Comparison of ENCODE assay signal across 8 cellular contexts in genomic region chr19:45681391-45682015, GRCh38. TPM values are rescaled to one million over a fixed set of nuclear protein-coding genes. Genes with fewer than 3 reads are reported as not detected.
A peak's percentile ranks its signal among the peaks of the same experiment; 100 is the strongest.
DNase-seq lines count a peak whose midpoint lies in the region; ATAC-seq and TF ChIP-seq lines count a peak whose summit lies in the region.

No MANE protein-coding gene starts in this region.

- no peak overlapping the region for H3K9ac ChIP-seq in trophoblast cell (ENCODE audit: low read length)

- peak in 1 of 2 donors; percentile 21 for TF ChIP-seq POLR2A in tibial nerve (IDR thresholded peaks at IDR 0.05)

- no peak for TF ChIP-seq EP300 in tibial nerve (IDR thresholded peaks at IDR 0.05)

- TF ChIP-seq CTCF in DOHH2 (IDR thresholded peaks at IDR 0.05; ENCODE audit: low read depth, low read length, poor library complexity, severe bottlenecking) (peak; percentile 88), cardiac muscle cell (IDR thresholded peaks at IDR 0.05; ENCODE audit: low read depth, low read length) (peak; percentile 94), tibial nerve (IDR thresholded peaks at IDR 0.05) (peak; percentile 95 to 97 (median 96))

- DNase-seq in H7 (peak; percentile 96), NCI-H1105 (lab: John Stamatoyannopoulos, UW) (peak; percentile 81), SKM-1 treated with dmso at 0.1 percent for 144 hours (lab: John Stamatoyannopoulos, UW; ENCODE audit: unreplicated experiment) (peak; percentile 38), cardiac muscle cell (ENCODE audit: low read depth in 1 of 2, low spot score in 1 of 2) (peak; percentile 77 to 82), trophoblast cell (peak; percentile 88 to 92), tibial nerve (ENCODE audit: low spot score in 2 of 2) (peak; percentile 56 to 61)
- DNase-seq in activated naive CD8-positive, alpha-beta T cell treated with anti-CD3 and anti-CD28 coated beads, Interleukin-2, amount 50 U/mL, for 24 hours, result peak; percentile 89

- no peak overlapping the region for H3K14ac ChIP-seq in trophoblast cell (ENCODE audit: low read length)

- H3K4ac ChIP-seq in trophoblast cell (ENCODE audit: low read depth, low read length), result no peak overlapping the region

- no peaks in the 10 kb centered on the region for H3K27me3 ChIP-seq in DOHH2 (ENCODE audit: control insufficient read depth, low read length)
- H3K27me3 ChIP-seq in H7 (ENCODE audit: control insufficient read depth, insufficient read depth, low read length), result peaks cover 24% of the 10 kb centered on the region
- no peaks in the 10 kb centered on the region for H3K27me3 ChIP-seq in cardiac muscle cell
- H3K27me3 ChIP-seq in trophoblast cell (ENCODE audit: insufficient read depth, low read length), result no peaks in the 10 kb centered on the region
- H3K27me3 ChIP-seq in tibial nerve, result peaks cover 5 to 40% of the 10 kb centered on the region in 2 donors

- peaks cover 15% of the 10 kb centered on the region for H3F3A ChIP-seq in DOHH2 (ENCODE audit: control insufficient read depth, insufficient read depth)

- no peak overlapping the region for H4K12ac ChIP-seq in trophoblast cell (ENCODE audit: low read depth, low read length)

- peak overlapping the region; percentile 72 for H2AFZ ChIP-seq in trophoblast cell (ENCODE audit: insufficient read depth, low read length, poor library complexity)

- H3K79me1 ChIP-seq in trophoblast cell (ENCODE audit: low read length), result peaks cover 9% of the 10 kb centered on the region

- H3K36me3 Mint-ChIP-seq in activated naive CD8-positive, alpha-beta T cell treated with anti-CD3 and anti-CD28 coated beads, Interleukin-2, amount 50 U/mL, for 24 hours (ENCODE audit: low read depth), result peaks cover 22% of the 10 kb centered on the region

- no peak overlapping the region for H2BK5ac ChIP-seq in trophoblast cell (ENCODE audit: low read depth, low read length, poor library complexity)

- H3K4me3 ChIP-seq in DOHH2 (ENCODE audit: low read length) (peak overlapping the region; percentile 70), H7 (ENCODE audit: insufficient read depth, low read depth, low read length) (peak overlapping the region; percentile 36), cardiac muscle cell (no peak overlapping the region), trophoblast cell (ENCODE audit: low read depth, low read length) (no peak overlapping the region), tibial nerve (peak overlapping the region; percentile 20 to 52 (median 38))

- H4K91ac ChIP-seq in trophoblast cell (ENCODE audit: low read depth, low read length), result no peak overlapping the region

- H3K27me3 Mint-ChIP-seq in activated naive CD8-positive, alpha-beta T cell treated with anti-CD3 and anti-CD28 coated beads, Interleukin-2, amount 50 U/mL, for 24 hours, result peaks cover 6% of the 10 kb centered on the region

- H3K18ac ChIP-seq in trophoblast cell (ENCODE audit: low read length), result no peak overlapping the region

- H3K23ac ChIP-seq in trophoblast cell (ENCODE audit: low read length), result no peak overlapping the region

- peak overlapping the region; percentile 67 for H4K8ac ChIP-seq in trophoblast cell (ENCODE audit: low read depth, low read length)

- no peaks in the 10 kb centered on the region for H3K9me3 Mint-ChIP-seq in activated naive CD8-positive, alpha-beta T cell treated with anti-CD3 and anti-CD28 coated beads, Interleukin-2, amount 50 U/mL, for 24 hours

- peaks cover 17% of the 10 kb centered on the region for H3K4me1 Mint-ChIP-seq in activated naive CD8-positive, alpha-beta T cell treated with anti-CD3 and anti-CD28 coated beads, Interleukin-2, amount 50 U/mL, for 24 hours

- H3K9me2 ChIP-seq in DOHH2 (replicated peaks; ENCODE audit: control insufficient read depth, low read length), result no peaks in the 10 kb centered on the region

- H3K4me2 ChIP-seq in DOHH2 (ENCODE audit: low read length), result peak overlapping the region; percentile 82
- peak overlapping the region; percentile 72 for H3K4me2 ChIP-seq in trophoblast cell (ENCODE audit: low read length)

- peaks cover 26% of the 10 kb centered on the region for H3K36me3 ChIP-seq in DOHH2 (ENCODE audit: control insufficient read depth, low read length)
- H3K36me3 ChIP-seq in H7 (replicated peaks; ENCODE audit: control insufficient read depth, insufficient read depth, low read length), result peaks cover 5% of the 10 kb centered on the region
- H3K36me3 ChIP-seq in cardiac muscle cell, result peaks cover 12% of the 10 kb centered on the region
- peaks cover 18 to 26% of the 10 kb centered on the region in 2 experiments for H3K36me3 ChIP-seq in trophoblast cell (ENCODE audit: control insufficient read depth in 1 of 2, insufficient read depth in 2 of 2, low read length in 2 of 2)
- peaks cover 0 to 35% (median 19%) of the 10 kb centered on the region in 3 donors for H3K36me3 ChIP-seq in tibial nerve

- ATAC-seq in activated naive CD8-positive, alpha-beta T cell treated with anti-CD3 and anti-CD28 coated beads, Interleukin-2, amount 50 U/mL, for 24 hours, result peak; percentile 88

- H3K79me2 ChIP-seq in DOHH2 (ENCODE audit: control insufficient read depth, low read length) (no peaks in the 10 kb centered on the region), trophoblast cell (ENCODE audit: control insufficient read depth, insufficient read depth, low read length, poor library complexity) (no peaks in the 10 kb centered on the region)

- H3K4me1 ChIP-seq in DOHH2 (ENCODE audit: control insufficient read depth, low read length) (peaks cover 26% of the 10 kb centered on the region), cardiac muscle cell (ENCODE audit: low read depth) (no peaks in the 10 kb centered on the region), trophoblast cell (ENCODE audit: control insufficient read depth in 1 of 2, insufficient read depth in 2 of 2, low read length in 2 of 2) (peaks cover 7 to 11% of the 10 kb centered on the region in 2 experiments), tibial nerve (peaks cover 0 to 30% (median 10%) of the 10 kb centered on the region in 4 donors)

- H3K4me3 Mint-ChIP-seq in activated naive CD8-positive, alpha-beta T cell treated with anti-CD3 and anti-CD28 coated beads, Interleukin-2, amount 50 U/mL, for 24 hours, result peak overlapping the region; percentile 68

- no CpG with 5 or more reads among the region's 51 CpGs for WGBS in trophoblast cell (ENCODE audit: extremely low coverage, insufficient coverage, insufficient read length)
- WGBS in tibial nerve, 2 donors, result 2 to 5% methylated on average over 30 to 32 of the region's 51 CpGs

- no peak overlapping the region for H3K27ac ChIP-seq in DOHH2 (ENCODE audit: low read depth, low read length)
- no peak overlapping the region for H3K27ac ChIP-seq in cardiac muscle cell
- no peak overlapping the region for H3K27ac ChIP-seq in trophoblast cell (ENCODE audit: low read depth, low read length)
- H3K27ac ChIP-seq in tibial nerve, result peak overlapping the region in 3 of 4 donors; percentile 64 to 77 (median 76)

- no peak overlapping the region for H2AK5ac ChIP-seq in trophoblast cell (ENCODE audit: low read length)

- no peak overlapping the region for H3K27ac Mint-ChIP-seq in activated naive CD8-positive, alpha-beta T cell treated with anti-CD3 and anti-CD28 coated beads, Interleukin-2, amount 50 U/mL, for 24 hours

- no peak overlapping the region for H2BK120ac ChIP-seq in trophoblast cell (ENCODE audit: insufficient read depth, low read length, poor library complexity)

- H2BK12ac ChIP-seq in trophoblast cell (ENCODE audit: low read length), result no peak overlapping the region

- H3K9me3 ChIP-seq in DOHH2 (ENCODE audit: control insufficient read depth, insufficient read depth, low read length) (no peaks in the 10 kb centered on the region), cardiac muscle cell (ENCODE audit: low read depth) (no peaks in the 10 kb centered on the region), trophoblast cell (ENCODE audit: insufficient read depth, low read depth, low read length) (peaks cover 2% of the 10 kb centered on the region), tibial nerve (no peaks in the 10 kb centered on the region)

- H4K20me1 ChIP-seq in DOHH2 (ENCODE audit: control insufficient read depth, insufficient read depth, low read depth, low read length), result no peaks in the 10 kb centered on the region

RNA-seq across cellular contexts. Expression of gene SNRPD2, which starts 10.2 kb away (rescaled TPM):
- 407 and 467 TPM in 2 replicates for total RNA-seq in H7 (2014; rRNA removed; shearing (Covaris generic))
- total RNA-seq in cardiac muscle cell (258 and 298 TPM in 2 replicates), tibial nerve (100 to 1,000 TPM; 125 to 151 (median 137) TPM)
- polyA plus RNA-seq in cardiac muscle cell, result 696 and 731 TPM in 2 replicates
- polyA plus RNA-seq in trophoblast cell (2013), result 1,318 and 1,337 TPM in 2 replicates

RNA-seq across cellular contexts. Expression of gene QPCTL, which starts 11.0 kb away (rescaled TPM):
- total RNA-seq in H7 (2014; rRNA removed; shearing (Covaris generic)), result 26.2 and 30.1 TPM in 2 replicates
- total RNA-seq in cardiac muscle cell, result 22.2 and 31.1 TPM in 2 replicates
- 12.3 and 14.6 TPM in 2 replicates for polyA plus RNA-seq in cardiac muscle cell
- polyA plus RNA-seq in trophoblast cell (2013), result 10.0 and 10.1 TPM in 2 replicates
- total RNA-seq in tibial nerve, result 10 to 100 TPM in 2 of 4 donors, 1 to 10 TPM in 2; 5.9 to 13.2 (median 10.5) TPM

RNA-seq across cellular contexts. Expression of gene GIPR, which starts 13.5 kb away (rescaled TPM):
- 0.81 TPM in 1 of 2 replicates, not detected in the other for total RNA-seq in H7 (2014; rRNA removed; shearing (Covaris generic))
- 10.8 and 23.6 TPM in 2 replicates for total RNA-seq in cardiac muscle cell
- polyA plus RNA-seq in cardiac muscle cell, result 12.8 and 14.9 TPM in 2 replicates
- 0.60 and 0.99 TPM in 2 replicates for polyA plus RNA-seq in trophoblast cell (2013)
- total RNA-seq in tibial nerve, result 1 to 10 TPM in 1 of 4 donors, under 1 TPM in 1, not detected in 2; 0.98 to 2.4 TPM

RNA-seq across cellular contexts. Expression of gene EML2, which starts 42.3 kb away (rescaled TPM):
- total RNA-seq in H7 (2014; rRNA removed; shearing (Covaris generic)), result 42.5 and 48.6 TPM in 2 replicates
- total RNA-seq in cardiac muscle cell (24.7 and 41.0 TPM in 2 replicates), tibial nerve (10 to 100 TPM; 21.0 to 57.1 (median 25.0) TPM)
- polyA plus RNA-seq in cardiac muscle cell, result 26.2 and 39.7 TPM in 2 replicates
- polyA plus RNA-seq in trophoblast cell (2013), result 15.0 and 16.5 TPM in 2 replicates

RNA-seq across cellular contexts. Expression of gene FBXO46, which starts 49.2 kb away (rescaled TPM):
- 26.3 and 30.0 TPM in 2 replicates for total RNA-seq in H7 (2014; rRNA removed; shearing (Covaris generic))
- total RNA-seq in cardiac muscle cell (34.8 and 48.2 TPM in 2 replicates), tibial nerve (10 to 100 TPM in 3 of 4 donors, 1 to 10 TPM in 1; 9.8 to 15.9 (median 13.7) TPM)
- polyA plus RNA-seq in cardiac muscle cell, result 39.3 and 42.5 TPM in 2 replicates
- 21.9 and 23.0 TPM in 2 replicates for polyA plus RNA-seq in trophoblast cell (2013)

Comparison
In these comparisons a context has a peak if more than half of its experiments do, and no peak if none do; other contexts are left out.
1. H3K27ac ChIP-seq: peak in tibial nerve (3 of 4); none in DOHH2 (single experiment), cardiac muscle cell (single experiment) and trophoblast cell (single experiment).
2. H3K4me3 ChIP-seq: peak in DOHH2 (single experiment), H7 (single experiment) and tibial nerve (4 of 4); none in cardiac muscle cell (single experiment) and trophoblast cell (single experiment).
3. DNase-seq: peak in every context shown above with its lines; median percentile 96 in H7; 90 in trophoblast cell; 89 in activated naive CD8-positive, alpha-beta T cell treated with anti-CD3 and anti-CD28 coated beads, Interleukin-2, amount 50 U/mL, for 24 hours; 81 in NCI-H1105; 80 in cardiac muscle cell; 58 in tibial nerve; 38 in SKM-1 treated with dmso at 0.1 percent for 144 hours.
4. Peak in every context shown above with its lines, with median percentiles within 50 percentile points of each other: CTCF ChIP-seq.